Comparison of ENCODE assay signal across 7 cellular contexts in genomic region chr13:49627831-49628652, GRCh38. TPM values are rescaled to one million over a fixed set of nuclear protein-coding genes. Genes with fewer than 3 reads are reported as not detected.
DNase-seq lines count a peak whose midpoint lies in the region; ATAC-seq and TF ChIP-seq lines count a peak whose summit lies in the region.

Gene ARL11 (plus strand): TSS chr13:49628507. CDS start chr13:49630448, 1,941 bp downstream.

- no peak within 1 kb of the TSS for H2BK120ac ChIP-seq in mesendoderm (ENCODE audit: low read depth, low read length)

- no peak for TF ChIP-seq CTCF in breast epithelium (IDR thresholded peaks at IDR 0.05)

- peak within 1 kb of the TSS; percentile 84 to 94 for H3K27ac Mint-ChIP-seq in stimulated activated naive CD8-positive, alpha-beta T cell treated with anti-CD3 and anti-CD28 coated beads, Interleukin-15, amount 100 ng/mL, for 72 hours

- ATAC-seq in HG03135 (IDR thresholded peaks at IDR 0.05; ENCODE audit: unreplicated experiment): peak; percentile 88
- peak; percentile 90 for ATAC-seq in stimulated activated naive CD8-positive, alpha-beta T cell treated with anti-CD3 and anti-CD28 coated beads, Interleukin-15, amount 100 ng/mL, for 72 hours

- no peak within 1 kb of the TSS for H4K8ac ChIP-seq in mesendoderm (ENCODE audit: low read depth, low read length)

- H3K27me3 ChIP-seq in breast epithelium (no peaks in the 10 kb centered on the region), mesendoderm (ENCODE audit: insufficient read depth, low read length, poor library complexity) (no peaks in the 10 kb centered on the region)

- H3K4me3 Mint-ChIP-seq in stimulated activated naive CD8-positive, alpha-beta T cell treated with anti-CD3 and anti-CD28 coated beads, Interleukin-15, amount 100 ng/mL, for 72 hours: peak within 1 kb of the TSS; percentile 94 to 98

- intact Hi-C loops in breast epithelium (cut with DNase I; ENCODE audit: low total_unique reads): no loop called here

- H2BK15ac ChIP-seq in mesendoderm (replicated peaks; ENCODE audit: low read depth): no peak within 1 kb of the TSS

- no CpG with 5 or more reads among the region's 17 CpGs for WGBS in mesendoderm (ENCODE audit: extremely low coverage, insufficient coverage, low lambda C conversion rate)

- H3K4ac ChIP-seq in mesendoderm (ENCODE audit: low read depth, low read length): no peak within 1 kb of the TSS

- H3K4me2 ChIP-seq in mesendoderm (ENCODE audit: low read length): peak within 1 kb of the TSS; percentile 27

- no peak within 1 kb of the TSS for H3K18ac ChIP-seq in mesendoderm (ENCODE audit: low read length)

- H3K4me1 ChIP-seq in breast epithelium (no peaks in the 10 kb centered on the region), mesendoderm (ENCODE audit: control insufficient read depth, low read depth, low read length) (no peaks in the 10 kb centered on the region)

- H3K56ac ChIP-seq in mesendoderm (ENCODE audit: low read length): peak within 1 kb of the TSS; percentile 70

- no peak within 1 kb of the TSS for H2BK5ac ChIP-seq in mesendoderm (ENCODE audit: low read length)

- no peaks in the 10 kb centered on the region for H3K79me2 ChIP-seq in mesendoderm (ENCODE audit: control insufficient read depth, insufficient read depth, low read length)

- H3K27ac ChIP-seq in breast epithelium (peak within 1 kb of the TSS in 1 of 2 donors; percentile 19), mesendoderm (ENCODE audit: low read depth, low read length) (no peak within 1 kb of the TSS)

- DNase-seq in GM19238 (ENCODE audit: insufficient read length, low spot score): peak; percentile 80
- peak in 4 of 5 donors; percentile 10 to 72 (median 18) for DNase-seq in T-helper 1 cell
- peak; percentile 33 to 70 for DNase-seq in breast epithelium (ENCODE audit: low spot score in 2 of 2)
- DNase-seq in mesendoderm: peak; percentile 88
- peak; percentile 51 to 65 for DNase-seq in stimulated activated naive CD8-positive, alpha-beta T cell treated with anti-CD3 and anti-CD28 coated beads, Interleukin-15, amount 100 ng/mL, for 72 hours
- DNase-seq in GM03348 (ENCODE audit: low spot score): no peak

- H3K4me3 ChIP-seq in breast epithelium: peak within 1 kb of the TSS; percentile 20 to 56 (median 30)
- H3K4me3 ChIP-seq in mesendoderm (ENCODE audit: low read length): no peak within 1 kb of the TSS

- H3K23ac ChIP-seq in mesendoderm (ENCODE audit: low read length): no peak within 1 kb of the TSS

- no peak for TF ChIP-seq POLR2A in breast epithelium (IDR thresholded peaks at IDR 0.05)

- no peaks in the 10 kb centered on the region for H3K27me3 Mint-ChIP-seq in stimulated activated naive CD8-positive, alpha-beta T cell treated with anti-CD3 and anti-CD28 coated beads, Interleukin-15, amount 100 ng/mL, for 72 hours

- peaks cover 15% of the 10 kb centered on the region for H3K4me1 Mint-ChIP-seq in stimulated activated naive CD8-positive, alpha-beta T cell treated with anti-CD3 and anti-CD28 coated beads, Interleukin-15, amount 100 ng/mL, for 72 hours

- no peaks in the 10 kb centered on the region for H3K9me3 Mint-ChIP-seq in stimulated activated naive CD8-positive, alpha-beta T cell treated with anti-CD3 and anti-CD28 coated beads, Interleukin-15, amount 100 ng/mL, for 72 hours

- H3K9ac ChIP-seq in mesendoderm (ENCODE audit: low read length): no peak within 1 kb of the TSS

- no peak within 1 kb of the TSS for H2AK5ac ChIP-seq in mesendoderm (ENCODE audit: low read length)

- no peaks in the 10 kb centered on the region for H3K79me1 ChIP-seq in mesendoderm (ENCODE audit: low read length)

- H3K36me3 ChIP-seq in breast epithelium (no peaks in the 10 kb centered on the region), mesendoderm (ENCODE audit: control insufficient read depth, insufficient read depth, low read length) (no peaks in the 10 kb centered on the region)

- peak within 1 kb of the TSS; percentile 71 for H4K5ac ChIP-seq in mesendoderm (ENCODE audit: low read length)

- H3K9me3 ChIP-seq in breast epithelium: no peaks in the 10 kb centered on the region

RNA-seq across cellular contexts. Expression of gene ARL11, which starts in this region (rescaled TPM):
- 1 to 10 TPM in 2 of 3 donors, under 1 TPM in 1; 0.98 to 1.4 (median 1.3) TPM for total RNA-seq in breast epithelium
- polyA plus RNA-seq in mesendoderm (2013, experiment 1 of 2): 0.25 TPM
- 0.28 TPM for polyA plus RNA-seq in mesendoderm (2013, experiment 2 of 2)
